1 cellular context compared by ENCODE assay signal in genomic region chr6:1228754-1229191, GRCh38.
A peak's percentile ranks its signal among the peaks of the same experiment; 100 is the strongest.
TF ChIP-seq lines count a peak whose summit lies in the region.

No MANE protein-coding gene starts in this region.

TF ChIP-seq in HepG2, 621 proteins besides CTCF, POLR2A, EP300 and RAD21 (continued from another document and continues in another):
- peak; percentile 42; the same call in 1 of the 2 replicates for TF ChIP-seq GMEB1 (CRISPR knock-in tag; IDR thresholded peaks at IDR 0.05; ENCODE audit: borderline replicate concordance)
- no peak for TF ChIP-seq TOE1 (CRISPR knock-in tag; IDR thresholded peaks at IDR 0.05)
- no peak for TF ChIP-seq RFX3 (CRISPR knock-in tag; IDR thresholded peaks at IDR 0.05)
- no peak for TF ChIP-seq ZBTB26 (CRISPR knock-in tag; IDR thresholded peaks at IDR 0.05; ENCODE audit: borderline replicate concordance)
- TF ChIP-seq ZNF713 (CRISPR knock-in tag; IDR thresholded peaks at IDR 0.05), result no peak
- no peak for TF ChIP-seq IKZF4 (CRISPR knock-in tag; IDR thresholded peaks at IDR 0.05; ENCODE audit: borderline replicate concordance, low read depth, not compliant biosample characterization)
- no peak for TF ChIP-seq NPAS2 (CRISPR knock-in tag; IDR thresholded peaks at IDR 0.05; ENCODE audit: borderline replicate concordance)
- no peak for TF ChIP-seq PHF5A (CRISPR knock-in tag; IDR thresholded peaks at IDR 0.05; ENCODE audit: low read depth, unreplicated experiment)
- no peak for TF ChIP-seq ASH2L (IDR thresholded peaks at IDR 0.05; ENCODE audit: insufficient read length, low read depth, low read length)
- no peak for TF ChIP-seq KAT8 (CRISPR knock-in tag; IDR thresholded peaks at IDR 0.05)
- no peak for TF ChIP-seq CEBPZ (IDR thresholded peaks at IDR 0.05; ENCODE audit: low read length)
- no peak for TF ChIP-seq ARID5B (CRISPR knock-in tag; IDR thresholded peaks at IDR 0.05)
- no peak for TF ChIP-seq ZNF224 (CRISPR knock-in tag; IDR thresholded peaks at IDR 0.05)
- no peak for TF ChIP-seq ZXDC (CRISPR knock-in tag; IDR thresholded peaks at IDR 0.05)
- no peak for TF ChIP-seq CBX5 (CRISPR knock-in tag; IDR thresholded peaks at IDR 0.05; ENCODE audit: borderline replicate concordance)
- peak; percentile 8; the same call in 1 of the 2 replicates for TF ChIP-seq SMAD9 (CRISPR knock-in tag; IDR thresholded peaks at IDR 0.05)
- no peak for TF ChIP-seq ZNF761 (CRISPR knock-in tag; conservative IDR thresholded peaks at IDR 0.05)
- 0 out of 2 replicates have a peak, but pooled peaks have one; percentile 12 for TF ChIP-seq ATF1 (CRISPR knock-in tag; IDR thresholded peaks at IDR 0.05)
- TF ChIP-seq ZBTB20 (CRISPR knock-in tag; IDR thresholded peaks at IDR 0.05; ENCODE audit: borderline replicate concordance, low read depth), result no peak
- no peak for TF ChIP-seq SOX5 (CRISPR knock-in tag; IDR thresholded peaks at IDR 0.05; ENCODE audit: borderline replicate concordance)
- TF ChIP-seq SKI (IDR thresholded peaks at IDR 0.05; ENCODE audit: partially characterized antibody), result no peak
- TF ChIP-seq FOXA3 (CRISPR knock-in tag; IDR thresholded peaks at IDR 0.05), result no peak
- no peak for TF ChIP-seq TRIM22 (IDR thresholded peaks at IDR 0.05)
- TF ChIP-seq ZNF773 (CRISPR knock-in tag; IDR thresholded peaks at IDR 0.05; ENCODE audit: borderline replicate concordance), result no peak
- TF ChIP-seq ATF4 (CRISPR knock-in tag; IDR thresholded peaks at IDR 0.05), result no peak
- no peak; the same call in 1 of the 2 replicates for TF ChIP-seq ZNF704 (CRISPR knock-in tag; IDR thresholded peaks at IDR 0.05; ENCODE audit: borderline replicate concordance)
- no peak for TF ChIP-seq ZNF879 (CRISPR knock-in tag; IDR thresholded peaks at IDR 0.05)
- TF ChIP-seq KLF16 (CRISPR knock-in tag; IDR thresholded peaks at IDR 0.05), result 0 out of 4 replicates have a peak, but pooled peaks of 1 of the 2 experiments have one; percentile 2
- TF ChIP-seq RBAK (CRISPR knock-in tag; IDR thresholded peaks at IDR 0.05), result no peak
- no peak for TF ChIP-seq ZNF34 (CRISPR knock-in tag; IDR thresholded peaks at IDR 0.05; ENCODE audit: borderline replicate concordance)
- TF ChIP-seq ZSCAN21 (CRISPR knock-in tag; IDR thresholded peaks at IDR 0.05; ENCODE audit: borderline replicate concordance), result no peak
- no peak for TF ChIP-seq SMYD3 (CRISPR knock-in tag; IDR thresholded peaks at IDR 0.05)
- TF ChIP-seq MIER2 (CRISPR knock-in tag; IDR thresholded peaks at IDR 0.05), result no peak
- TF ChIP-seq AGO2 (optimal IDR thresholded peaks at IDR 0.05; ENCODE audit: low read depth, low read length), result no peak
- no peak for TF ChIP-seq EZH2 (conservative IDR thresholded peaks at IDR 0.05; ENCODE audit: low read depth, low read length)
- no peak; the same call in 1 of the 2 replicates for TF ChIP-seq ZMYM4 (CRISPR knock-in tag; IDR thresholded peaks at IDR 0.05)
- no peak for TF ChIP-seq MAF1 (CRISPR knock-in tag; IDR thresholded peaks at IDR 0.05; ENCODE audit: borderline replicate concordance)
- TF ChIP-seq ZIK1 (CRISPR knock-in tag; IDR thresholded peaks at IDR 0.05; ENCODE audit: borderline replicate concordance, low read depth), result no peak
- TF ChIP-seq RARA (CRISPR knock-in tag; IDR thresholded peaks at IDR 0.05), result no peak
- peak; percentile 32; the same call in 1 of the 2 replicates for TF ChIP-seq JUN (CRISPR knock-in tag; IDR thresholded peaks at IDR 0.05)
- TF ChIP-seq ZNF598 (CRISPR knock-in tag; IDR thresholded peaks at IDR 0.05; ENCODE audit: borderline replicate concordance), result 0 out of 2 replicates have a peak, but pooled peaks have one; percentile 20
- no peak for TF ChIP-seq ZNF430 (CRISPR knock-in tag; IDR thresholded peaks at IDR 0.05)
- no peak for TF ChIP-seq TMF1 (CRISPR knock-in tag; IDR thresholded peaks at IDR 0.05; ENCODE audit: low read depth)
- TF ChIP-seq ZNF652 (CRISPR knock-in tag; IDR thresholded peaks at IDR 0.05; ENCODE audit: borderline replicate concordance, low read depth), result no peak
- TF ChIP-seq ZZZ3 (CRISPR knock-in tag; IDR thresholded peaks at IDR 0.05; ENCODE audit: borderline replicate concordance), result no peak
